In the genomic region with DNA sequence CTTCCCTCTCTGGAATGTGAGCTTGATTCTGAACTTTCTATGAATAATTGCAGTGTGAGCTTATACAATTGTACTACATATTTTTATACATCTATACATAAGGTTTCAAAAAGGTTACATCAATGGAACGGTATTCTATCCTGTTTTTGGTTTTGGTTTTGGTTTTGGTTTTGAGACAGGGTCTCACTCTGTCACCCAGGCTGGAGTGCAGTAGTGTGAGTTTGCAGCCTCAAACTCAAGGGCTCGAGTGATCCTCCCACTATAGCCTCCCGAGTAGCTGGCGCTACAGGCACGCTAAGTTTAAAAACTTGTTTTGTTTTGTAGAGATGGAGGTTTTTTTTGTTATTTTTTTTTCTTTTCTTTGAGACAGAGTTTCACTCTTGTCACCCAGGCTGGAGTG, we compare ENCODE assay signal across 14 cellular contexts. TPM values are rescaled to one million over a fixed set of nuclear protein-coding genes. Genes with fewer than 3 reads are reported as not detected.
A peak's percentile ranks its signal among the peaks of the same experiment; 100 is the strongest.
DNase-seq lines count a peak whose midpoint lies in the region; ATAC-seq and TF ChIP-seq lines count a peak whose summit lies in the region.
"Had no signal": no experiment of that assay in that cellular context is flagged by ENCODE, and none has a peak within 500 bp of the region (broad histone marks: within the 10 kb centered on the region; RNA-seq: fewer than 3 reads in every experiment).

No MANE protein-coding gene starts in this region.

- peak; percentile 60 for ATAC-seq in HG02798 (IDR thresholded peaks at IDR 0.05; ENCODE audit: poor library complexity, unreplicated experiment)
- ATAC-seq in activated CD8-positive, alpha-beta T cell treated with anti-CD3 and anti-CD28 coated beads, Interleukin-2, amount 10 ng/mL, durations not matched to agents 7 days and 5 days, result peak; percentile 92

- DNase-seq in activated CD4-positive, alpha-beta T cell treated with anti-CD3 and anti-CD28 coated beads, Interleukin-2, amount 10 ng/mL, durations not matched to agents 7 days and 5 days, result peak; percentile 57
- no peak for DNase-seq in activated CD4-positive, alpha-beta T cell treated with anti-CD3 and anti-CD28 coated beads, Interleukin-2, amount 50 U/mL, for 4 hours
- DNase-seq in activated CD8-positive, alpha-beta T cell treated with anti-CD3 and anti-CD28 coated beads, Interleukin-2, amount 10 ng/mL, durations not matched to agents 7 days and 5 days, result peak; percentile 62
- DNase-seq in osteoblast (ENCODE audit: insufficient read length, low spot score, missing footprints) (peak; percentile 49), GM10266 (ENCODE audit: extremely low spot score) (no peak), DMS 273 (lab: John Stamatoyannopoulos, UW; ENCODE audit: unreplicated experiment) (no peak)
- DNase-seq in activated effector memory CD4-positive, alpha-beta T cell treated with anti-CD3 and anti-CD28 coated beads, Interleukin-2, amount 50 U/mL, for 16 hours, result no peak
- DNase-seq: activated CD4-positive, alpha-beta T cell treated with anti-CD3 and anti-CD28 coated beads, Interleukin-2, amount 50 U/mL, for 48 hours; NCI-H2227 treated with DMSO at 0.1 percent for 48 hours; SIG-M5 had no signal

- no peaks in the 10 kb centered on the region for H3K9me3 ChIP-seq in osteoblast (ENCODE audit: low read depth, low read length)
- H3K9me3 ChIP-seq: suprapubic skin had no signal

- CTCF ChIA-PET in activated CD4-positive, alpha-beta T cell treated with anti-CD3 and anti-CD28 coated beads, Interleukin-2, amount 10 ng/mL, durations not matched to agents 7 days and 5 days (lab: Charles Lee), result interaction anchor here (0.7 to 2.3 kb wide), 5 partner anchors 9 to 77 kb away, joined by 3 to 9 read pairs (median 4); no protein-coding TSS in a partner anchor
- CTCF ChIA-PET in activated CD8-positive, alpha-beta T cell treated with anti-CD3 and anti-CD28 coated beads, Interleukin-2, amount 10 ng/mL, durations not matched to agents 7 days and 5 days (lab: Charles Lee), result interaction anchor here (0.6 to 5.4 kb wide), 5 partner anchors 14 to 244 kb away, joined by 3 to 63 read pairs (median 5); no protein-coding TSS in a partner anchor

- H3K4me1 ChIP-seq in osteoblast (ENCODE audit: insufficient read depth, low read length), result no peaks in the 10 kb centered on the region
- H3K4me1 ChIP-seq: suprapubic skin had no signal

- H3K4me3 Mint-ChIP-seq in activated CD4-positive, alpha-beta T cell treated with anti-CD3 and anti-CD28 coated beads, Interleukin-2, amount 10 ng/mL, durations not matched to agents 7 days and 5 days, result peak overlapping the region; percentile 74
- peak overlapping the region; percentile 68 for H3K4me3 Mint-ChIP-seq in activated CD8-positive, alpha-beta T cell treated with anti-CD3 and anti-CD28 coated beads, Interleukin-2, amount 10 ng/mL, durations not matched to agents 7 days and 5 days
- H3K4me3 Mint-ChIP-seq: neural crest cell had no signal

- no peak overlapping the region for H2AFZ ChIP-seq in osteoblast (ENCODE audit: low read length)

- POLR2A ChIA-PET in activated CD4-positive, alpha-beta T cell treated with anti-CD3 and anti-CD28 coated beads, Interleukin-2, amount 10 ng/mL, durations not matched to agents 7 days and 5 days (lab: Charles Lee), result interaction anchor here (1.2 kb wide), 1 partner anchor 519 kb away, joined by 3 read pairs; the partner anchor contains the start of gene MLKL
- POLR2A ChIA-PET in activated CD8-positive, alpha-beta T cell treated with anti-CD3 and anti-CD28 coated beads, Interleukin-2, amount 10 ng/mL, durations not matched to agents 7 days and 5 days (lab: Charles Lee), result interaction anchor here (0.6 kb wide), 1 partner anchor 19 kb away, joined by 3 read pairs; no protein-coding TSS in a partner anchor

- no peaks in the 10 kb centered on the region for H3K36me3 Mint-ChIP-seq in activated CD4-positive, alpha-beta T cell treated with anti-CD3 and anti-CD28 coated beads, Interleukin-2, amount 10 ng/mL, durations not matched to agents 7 days and 5 days (ENCODE audit: low read depth)
- H3K36me3 Mint-ChIP-seq in activated CD8-positive, alpha-beta T cell treated with anti-CD3 and anti-CD28 coated beads, Interleukin-2, amount 10 ng/mL, durations not matched to agents 7 days and 5 days (ENCODE audit: low read depth), result no peaks in the 10 kb centered on the region

- H4K20me1 ChIP-seq in osteoblast (ENCODE audit: insufficient read depth, low read length), result peaks cover 3% of the 10 kb centered on the region

- H3K27ac ChIP-seq in osteoblast (ENCODE audit: low read depth, low read length), result no peak overlapping the region
- H3K27ac ChIP-seq: cardiac muscle cell, suprapubic skin had no signal

- H3K4me1 Mint-ChIP-seq in activated CD4-positive, alpha-beta T cell treated with anti-CD3 and anti-CD28 coated beads, Interleukin-2, amount 10 ng/mL, durations not matched to agents 7 days and 5 days, result peaks cover 20% of the 10 kb centered on the region
- H3K4me1 Mint-ChIP-seq in activated CD8-positive, alpha-beta T cell treated with anti-CD3 and anti-CD28 coated beads, Interleukin-2, amount 10 ng/mL, durations not matched to agents 7 days and 5 days (ENCODE audit: low read depth), result peaks cover 19% of the 10 kb centered on the region
- H3K4me1 Mint-ChIP-seq: neural crest cell had no signal

- H3K9me3 Mint-ChIP-seq in activated CD4-positive, alpha-beta T cell treated with anti-CD3 and anti-CD28 coated beads, Interleukin-2, amount 10 ng/mL, durations not matched to agents 7 days and 5 days, result no peaks in the 10 kb centered on the region
- no peaks in the 10 kb centered on the region for H3K9me3 Mint-ChIP-seq in activated CD8-positive, alpha-beta T cell treated with anti-CD3 and anti-CD28 coated beads, Interleukin-2, amount 10 ng/mL, durations not matched to agents 7 days and 5 days (ENCODE audit: insufficient read depth)
- H3K9me3 Mint-ChIP-seq: neural crest cell had no signal

- no peaks in the 10 kb centered on the region for H3K27me3 Mint-ChIP-seq in activated CD4-positive, alpha-beta T cell treated with anti-CD3 and anti-CD28 coated beads, Interleukin-2, amount 10 ng/mL, durations not matched to agents 7 days and 5 days
- no peaks in the 10 kb centered on the region for H3K27me3 Mint-ChIP-seq in activated CD8-positive, alpha-beta T cell treated with anti-CD3 and anti-CD28 coated beads, Interleukin-2, amount 10 ng/mL, durations not matched to agents 7 days and 5 days (ENCODE audit: low read depth)

- H3K36me3 ChIP-seq in osteoblast (ENCODE audit: insufficient read depth, low read length), result no peaks in the 10 kb centered on the region
- H3K36me3 ChIP-seq: cardiac muscle cell, suprapubic skin had no signal

- H3K4me2 ChIP-seq in osteoblast (ENCODE audit: insufficient read depth, low read length), result peak overlapping the region; percentile 53

- H3K4me3 ChIP-seq in osteoblast (ENCODE audit: insufficient read depth, low read length), result peak overlapping the region; percentile 22
- H3K4me3 ChIP-seq: cardiac muscle cell, suprapubic skin had no signal

- H3K27me3 ChIP-seq in osteoblast (ENCODE audit: insufficient read depth, low read length), result peaks cover 4% of the 10 kb centered on the region
- H3K27me3 ChIP-seq: cardiac muscle cell had no signal

- H3K79me2 ChIP-seq in osteoblast (ENCODE audit: insufficient read depth, low read length), result no peaks in the 10 kb centered on the region

- peak overlapping the region; percentile 96 for H3K27ac Mint-ChIP-seq in activated CD4-positive, alpha-beta T cell treated with anti-CD3 and anti-CD28 coated beads, Interleukin-2, amount 10 ng/mL, durations not matched to agents 7 days and 5 days
- peak overlapping the region; percentile 92 for H3K27ac Mint-ChIP-seq in activated CD8-positive, alpha-beta T cell treated with anti-CD3 and anti-CD28 coated beads, Interleukin-2, amount 10 ng/mL, durations not matched to agents 7 days and 5 days

- TF ChIP-seq CTCF in osteoblast (IDR thresholded peaks at IDR 0.05; ENCODE audit: extremely low read depth, low read depth, low read length) (no peak), GM10266 (IDR thresholded peaks at IDR 0.05; ENCODE audit: control insufficient read depth, insufficient read depth, low read depth, missing control alignments) (no peak)

RNA-seq across cellular contexts. Expression of gene CTRB1, which starts 1.1 kb away (rescaled TPM):
- total RNA-seq in activated CD4-positive, alpha-beta T cell treated with anti-CD3 and anti-CD28 coated beads, Interleukin-2, amount 10 ng/mL, durations not matched to agents 7 days and 5 days, result not detected
- total RNA-seq in activated CD8-positive, alpha-beta T cell treated with anti-CD3 and anti-CD28 coated beads, Interleukin-2, amount 10 ng/mL, durations not matched to agents 7 days and 5 days, result not detected
- total RNA-seq in osteoblast, result not detected in 2 replicates
- total RNA-seq: cardiac muscle cell, neural crest cell, suprapubic skin had no signal

RNA-seq across cellular contexts. Expression of gene CTRB2, which starts 12.9 kb away (rescaled TPM):
- total RNA-seq in activated CD4-positive, alpha-beta T cell treated with anti-CD3 and anti-CD28 coated beads, Interleukin-2, amount 10 ng/mL, durations not matched to agents 7 days and 5 days, result not detected
- not detected for total RNA-seq in activated CD8-positive, alpha-beta T cell treated with anti-CD3 and anti-CD28 coated beads, Interleukin-2, amount 10 ng/mL, durations not matched to agents 7 days and 5 days
- not detected in 2 replicates for total RNA-seq in osteoblast
- total RNA-seq: cardiac muscle cell, neural crest cell, suprapubic skin had no signal

RNA-seq across cellular contexts. Expression of gene BCAR1, which starts 31.6 kb away (rescaled TPM):
- total RNA-seq in activated CD4-positive, alpha-beta T cell treated with anti-CD3 and anti-CD28 coated beads, Interleukin-2, amount 10 ng/mL, durations not matched to agents 7 days and 5 days, result under 1 TPM in 1 of 2 experiments, not detected in 1; 0.04 TPM
- under 1 TPM in 1 of 2 experiments, not detected in 1; 0.08 TPM for total RNA-seq in activated CD8-positive, alpha-beta T cell treated with anti-CD3 and anti-CD28 coated beads, Interleukin-2, amount 10 ng/mL, durations not matched to agents 7 days and 5 days
- 66.9 and 75.3 TPM in 2 replicates for total RNA-seq in osteoblast

Comparison
In these comparisons a context has a peak if more than half of its experiments do, and no peak if none do; other contexts are left out.
1. DNase-seq: peak in activated CD4-positive, alpha-beta T cell treated with anti-CD3 and anti-CD28 coated beads, Interleukin-2, amount 10 ng/mL, durations not matched to agents 7 days and 5 days (single experiment), activated CD8-positive, alpha-beta T cell treated with anti-CD3 and anti-CD28 coated beads, Interleukin-2, amount 10 ng/mL, durations not matched to agents 7 days and 5 days (single experiment) and osteoblast (single experiment); none in activated CD4-positive, alpha-beta T cell treated with anti-CD3 and anti-CD28 coated beads, Interleukin-2, amount 50 U/mL, for 4 hours (0 of 2), activated effector memory CD4-positive, alpha-beta T cell treated with anti-CD3 and anti-CD28 coated beads, Interleukin-2, amount 50 U/mL, for 16 hours (single experiment), GM10266 (single experiment) and DMS 273 (single experiment).
2. RNA of gene BCAR1, which starts 31.6 kb away (total RNA-seq): 66.9 to 75.3 TPM in osteoblast; 0.04 TPM in activated CD4-positive, alpha-beta T cell treated with anti-CD3 and anti-CD28 coated beads, Interleukin-2, amount 10 ng/mL, durations not matched to agents 7 days and 5 days and 0.08 TPM in activated CD8-positive, alpha-beta T cell treated with anti-CD3 and anti-CD28 coated beads, Interleukin-2, amount 10 ng/mL, durations not matched to agents 7 days and 5 days; every median in the first group is over 10 times any median in the second.